ENCODE assay signal across 16 cellular contexts in the genomic region with DNA sequence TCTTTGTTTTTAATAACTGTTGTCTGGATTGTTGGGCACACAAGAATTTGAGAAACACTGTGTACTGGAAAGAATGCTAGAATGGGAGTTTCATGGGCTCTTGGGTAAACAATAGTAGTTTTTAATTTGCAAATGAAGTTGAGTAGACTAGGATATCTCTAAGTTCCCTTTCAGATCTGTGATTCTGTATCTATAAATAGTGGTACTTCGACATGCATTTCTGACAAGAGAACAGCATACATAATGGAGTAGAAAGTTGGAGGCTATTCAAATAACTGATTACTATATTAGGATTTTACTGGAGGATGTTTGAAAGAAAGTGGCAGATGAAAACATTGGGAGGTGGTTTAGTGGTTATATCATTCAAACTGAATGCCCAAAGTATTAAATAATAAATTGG. TPM values are rescaled to one million over a fixed set of nuclear protein-coding genes. Genes with fewer than 3 reads are reported as not detected.
DNase-seq lines count a peak whose midpoint lies in the region; ATAC-seq lines count a peak whose summit lies in the region.
"Had no signal": no experiment of that assay in that cellular context is flagged by ENCODE, and none has a peak within 500 bp of the region (broad histone marks: within the 10 kb centered on the region; RNA-seq: fewer than 3 reads in every experiment).

No MANE protein-coding gene starts in this region.

- no peaks in the 10 kb centered on the region for H3K27me3 Mint-ChIP-seq in activated naive CD8-positive, alpha-beta T cell treated with anti-CD3 and anti-CD28 coated beads for 36 hours
- no peaks in the 10 kb centered on the region for H3K27me3 Mint-ChIP-seq in activated naive CD8-positive, alpha-beta T cell treated with anti-CD3 and anti-CD28 coated beads, Interleukin-2, amount 50 U/mL, for 24 hours
- H3K27me3 Mint-ChIP-seq in CD4-positive, CD25-positive, alpha-beta regulatory T cell = peaks cover 6% of the 10 kb centered on the region
- H3K27me3 Mint-ChIP-seq in naive B cell = no peaks in the 10 kb centered on the region

- H3K4me3 ChIP-seq in CD4-positive, CD25-positive, alpha-beta regulatory T cell (ENCODE audit: low read depth, low read length) = no peak overlapping the region
- H3K4me3 ChIP-seq: BLaER1, GM12878 had no signal

- DNase-seq in activated naive CD8-positive, alpha-beta T cell treated with anti-CD3 and anti-CD28 coated beads for 36 hours = no peak
- no peak for DNase-seq in activated naive CD8-positive, alpha-beta T cell treated with anti-CD3 and anti-CD28 coated beads, Interleukin-2, amount 50 U/mL, for 24 hours
- no peak for DNase-seq in CD4-positive, CD25-positive, alpha-beta regulatory T cell
- no peak for DNase-seq in left ventricle myocardium superior
- DNase-seq in naive B cell = no peak
- no peak for DNase-seq in NCI-H510A treated with DMSO at 0.1 percent for 48 hours (lab: John Stamatoyannopoulos, UW)
- DNase-seq in GM03348 (ENCODE audit: low spot score) = no peak
- DNase-seq: 8988T, AML-193, Calu3, DMS 273 treated with DMSO at 0.1 percent for 48 hours, HCEC 1CT, HFFc6 had no signal

- intact Hi-C loops in left ventricle myocardium superior (cut with micrococcal nuclease) = no loop called here

- peak overlapping the region; percentile 11 for H3K27ac Mint-ChIP-seq in activated naive CD8-positive, alpha-beta T cell treated with anti-CD3 and anti-CD28 coated beads for 36 hours
- no peak overlapping the region for H3K27ac Mint-ChIP-seq in activated naive CD8-positive, alpha-beta T cell treated with anti-CD3 and anti-CD28 coated beads, Interleukin-2, amount 50 U/mL, for 24 hours
- H3K27ac Mint-ChIP-seq in CD4-positive, CD25-positive, alpha-beta regulatory T cell = peak overlapping the region in 2 of 3 donors; percentile 44 to 88
- peak overlapping the region in 5 of 6 donors; percentile 7 to 70 (median 9) for H3K27ac Mint-ChIP-seq in naive B cell
- H3K27ac Mint-ChIP-seq: HFFc6 had no signal

- H3K27me3 ChIP-seq in CD4-positive, CD25-positive, alpha-beta regulatory T cell (ENCODE audit: control insufficient read depth, insufficient read depth, low read length) = no peaks in the 10 kb centered on the region
- H3K27me3 ChIP-seq: BLaER1 had no signal

- H3K36me3 ChIP-seq in CD4-positive, CD25-positive, alpha-beta regulatory T cell (ENCODE audit: control insufficient read depth, insufficient read depth, low read length) = no peaks in the 10 kb centered on the region

- no peak overlapping the region for H3K4me3 Mint-ChIP-seq in activated naive CD8-positive, alpha-beta T cell treated with anti-CD3 and anti-CD28 coated beads for 36 hours
- H3K4me3 Mint-ChIP-seq in activated naive CD8-positive, alpha-beta T cell treated with anti-CD3 and anti-CD28 coated beads, Interleukin-2, amount 50 U/mL, for 24 hours = no peak overlapping the region
- H3K4me3 Mint-ChIP-seq in CD4-positive, CD25-positive, alpha-beta regulatory T cell = no peak overlapping the region
- peak overlapping the region in 2 of 8 donors; percentile 10 to 53 for H3K4me3 Mint-ChIP-seq in naive B cell
- H3K4me3 Mint-ChIP-seq: HFFc6 had no signal

- no peaks in the 10 kb centered on the region for H3K4me1 ChIP-seq in CD4-positive, CD25-positive, alpha-beta regulatory T cell (ENCODE audit: control insufficient read depth, insufficient read depth, low read length, poor library complexity, severe bottlenecking)
- H3K4me1 ChIP-seq: BLaER1 had no signal

- no peak overlapping the region for H3K27ac ChIP-seq in CD4-positive, CD25-positive, alpha-beta regulatory T cell (ENCODE audit: insufficient read depth, low read length, poor library complexity, severe bottlenecking)
- H3K27ac ChIP-seq: BLaER1, HL-60 had no signal

- no peak for ATAC-seq in activated naive CD8-positive, alpha-beta T cell treated with anti-CD3 and anti-CD28 coated beads, Interleukin-2, amount 50 U/mL, for 24 hours
- no peak for ATAC-seq in CD4-positive, CD25-positive, alpha-beta regulatory T cell (ENCODE audit: low read depth in 2 of 2)
- ATAC-seq in left ventricle myocardium superior (peak; percentile 66), naive B cell (ENCODE audit: low read depth in 2 of 2) (no peak)
- ATAC-seq: GM12878 had no signal

- peaks cover 0 to 3% of the 10 kb centered on the region in 2 experiments for H3K9me3 ChIP-seq in CD4-positive, CD25-positive, alpha-beta regulatory T cell (ENCODE audit: control insufficient read depth in 2 of 2, low read length in 2 of 2)

- peaks cover 30% of the 10 kb centered on the region for H3K36me3 Mint-ChIP-seq in activated naive CD8-positive, alpha-beta T cell treated with anti-CD3 and anti-CD28 coated beads for 36 hours
- peaks cover 15% of the 10 kb centered on the region for H3K36me3 Mint-ChIP-seq in activated naive CD8-positive, alpha-beta T cell treated with anti-CD3 and anti-CD28 coated beads, Interleukin-2, amount 50 U/mL, for 24 hours (ENCODE audit: low read depth)
- H3K36me3 Mint-ChIP-seq in CD4-positive, CD25-positive, alpha-beta regulatory T cell = peaks cover 26% of the 10 kb centered on the region
- H3K36me3 Mint-ChIP-seq in naive B cell = peaks cover 17 to 22% of the 10 kb centered on the region in 2 donors

- H3K4me1 Mint-ChIP-seq in activated naive CD8-positive, alpha-beta T cell treated with anti-CD3 and anti-CD28 coated beads for 36 hours = peaks cover 4% of the 10 kb centered on the region
- peaks cover 8% of the 10 kb centered on the region for H3K4me1 Mint-ChIP-seq in activated naive CD8-positive, alpha-beta T cell treated with anti-CD3 and anti-CD28 coated beads, Interleukin-2, amount 50 U/mL, for 24 hours
- H3K4me1 Mint-ChIP-seq in CD4-positive, CD25-positive, alpha-beta regulatory T cell = peaks cover 13 to 26% (median 17%) of the 10 kb centered on the region in 4 donors
- peaks cover 22 to 46% (median 37%) of the 10 kb centered on the region in 3 donors for H3K4me1 Mint-ChIP-seq in naive B cell

- H3K9me3 Mint-ChIP-seq in activated naive CD8-positive, alpha-beta T cell treated with anti-CD3 and anti-CD28 coated beads for 36 hours = peaks cover 11% of the 10 kb centered on the region
- H3K9me3 Mint-ChIP-seq in activated naive CD8-positive, alpha-beta T cell treated with anti-CD3 and anti-CD28 coated beads, Interleukin-2, amount 50 U/mL, for 24 hours = peaks cover 17% of the 10 kb centered on the region
- H3K9me3 Mint-ChIP-seq in CD4-positive, CD25-positive, alpha-beta regulatory T cell = peaks cover 0 to 13% (median 3%) of the 10 kb centered on the region in 7 donors
- peaks cover 5 to 22% (median 16%) of the 10 kb centered on the region in 7 donors for H3K9me3 Mint-ChIP-seq in naive B cell

RNA-seq across cellular contexts. Expression of a gene that starts 29.5 kb away (rescaled TPM):
- 1 to 10 TPM; 3.8 to 4.5 TPM for total RNA-seq in activated naive CD8-positive, alpha-beta T cell treated with anti-CD3 and anti-CD28 coated beads for 36 hours
- 5.4 TPM for total RNA-seq in CD4-positive, CD25-positive, alpha-beta regulatory T cell
- 1 to 10 TPM; 2.8 to 3.6 (median 3.5) TPM for polyA plus RNA-seq in CD4-positive, CD25-positive, alpha-beta regulatory T cell
- 9.3 TPM for total RNA-seq in left ventricle myocardium superior
- 10 to 100 TPM in 1 of 6 donors, 1 to 10 TPM in 5; 5.8 to 10.2 (median 7.8) TPM for polyA plus RNA-seq in naive B cell (ENCODE audit: low read depth in 6 of 6)
